Comparison of ENCODE assay signal across 1 cellular context in genomic region chr7:22732556-22733126, GRCh38.
TF ChIP-seq lines count a peak whose summit lies in the region.

No MANE protein-coding gene starts in this region.

TF ChIP-seq in H1, 55 proteins besides CTCF, POLR2A, EP300 and RAD21:
- TF ChIP-seq SP4 (IDR thresholded peaks at IDR 0.05; ENCODE audit: low read length) (no peak), NRF1 (IDR thresholded peaks at IDR 0.05; ENCODE audit: low read depth, low read length) (no peak), E2F6 (IDR thresholded peaks at IDR 0.05) (no peak), CREB1 (IDR thresholded peaks at IDR 0.05) (no peak), RBBP5 (IDR thresholded peaks at IDR 0.05; ENCODE audit: borderline replicate concordance, low read depth, low read length) (no peak), USF2 (IDR thresholded peaks at IDR 0.05; ENCODE audit: low read length) (no peak), ATF3 (IDR thresholded peaks at IDR 0.05; ENCODE audit: insufficient read depth, low read depth, low read length) (no peak), RFX5 (IDR thresholded peaks at IDR 0.05; ENCODE audit: borderline replicate concordance, low read depth, low read length) (no peak), ASH2L (IDR thresholded peaks at IDR 0.05; ENCODE audit: low read length) (no peak), HDAC2 (IDR thresholded peaks at IDR 0.05; ENCODE audit: borderline replicate concordance in 1 of 2, low read depth in 2 of 2, low read length in 2 of 2) (no peak), GABPA (IDR thresholded peaks at IDR 0.05; ENCODE audit: borderline replicate concordance, insufficient read depth, low read length) (no peak), ATF2 (IDR thresholded peaks at IDR 0.05; ENCODE audit: low read length) (no peak)
